Comparison of ENCODE assay signal across 15 cellular contexts in the genomic region with DNA sequence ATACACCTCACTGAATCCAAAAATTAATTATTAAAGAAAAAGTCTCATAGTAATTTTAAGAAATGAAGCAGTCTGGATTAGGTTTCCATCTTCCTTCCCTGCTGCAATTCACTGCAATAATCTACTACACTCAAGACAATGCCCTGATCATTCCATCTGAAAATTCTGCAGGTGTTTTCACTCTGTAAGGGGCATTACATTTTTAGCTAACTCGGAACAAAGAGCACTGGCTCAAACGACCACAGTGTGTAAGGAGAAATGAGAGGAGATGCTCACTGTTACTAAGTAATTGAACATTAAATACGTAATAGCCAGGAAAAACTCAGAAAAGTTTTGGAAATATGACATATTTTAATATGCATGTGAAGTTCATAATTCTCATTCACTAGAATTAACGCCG. TPM values are rescaled to one million over a fixed set of nuclear protein-coding genes. Genes with fewer than 3 reads are reported as not detected.
A peak's percentile ranks its signal among the peaks of the same experiment; 100 is the strongest.
DNase-seq lines count a peak whose midpoint lies in the region; ATAC-seq and TF ChIP-seq lines count a peak whose summit lies in the region.
"Had no signal": no experiment of that assay in that cellular context is flagged by ENCODE, and none has a peak within 500 bp of the region (broad histone marks: within the 10 kb centered on the region; RNA-seq: fewer than 3 reads in every experiment).

No MANE protein-coding gene starts in this region.

- H3K4me1 ChIP-seq in CD8-positive, alpha-beta memory T cell (ENCODE audit: insufficient read depth, low read length): no peaks in the 10 kb centered on the region
- peaks cover 67% of the 10 kb centered on the region for H3K4me1 ChIP-seq in GM23338 (ENCODE audit: insufficient read depth)

- peaks cover 8% of the 10 kb centered on the region; the same call in 1 of the 2 replicates for H4K20me1 ChIP-seq in GM23338 (replicated peaks; ENCODE audit: insufficient read depth)

- peak overlapping the region in 1 of 8 donors; percentile 16 for H3K27ac Mint-ChIP-seq in CD8-positive, alpha-beta memory T cell
- no peak overlapping the region for H3K27ac Mint-ChIP-seq in GM23338
- H3K27ac Mint-ChIP-seq in naive thymus-derived CD8-positive, alpha-beta T cell: no peak overlapping the region
- H3K27ac Mint-ChIP-seq: activated CD8-positive, alpha-beta T cell treated with anti-CD3 and anti-CD28 coated beads for 36 hours had no signal

- H3K36me3 Mint-ChIP-seq in CD8-positive, alpha-beta memory T cell: no peaks in the 10 kb centered on the region
- no peaks in the 10 kb centered on the region; the same call in 2 of the 3 replicates for H3K36me3 Mint-ChIP-seq in GM23338 (ENCODE audit: low read depth)
- no peaks in the 10 kb centered on the region for H3K36me3 Mint-ChIP-seq in naive thymus-derived CD8-positive, alpha-beta T cell

- peaks cover 12% of the 10 kb centered on the region for H3K27me3 ChIP-seq in CD8-positive, alpha-beta memory T cell (ENCODE audit: insufficient read depth, low read length, poor library complexity, severe bottlenecking)
- H3K27me3 ChIP-seq in GM23338 (ENCODE audit: insufficient read depth): no peaks in the 10 kb centered on the region

- no peaks in the 10 kb centered on the region for H3K9me3 ChIP-seq in CD8-positive, alpha-beta memory T cell (ENCODE audit: low read length)
- H3K9me3 ChIP-seq: lower lobe of right lung had no signal

- no peak for TF ChIP-seq CTCF in GM23338 (conservative IDR thresholded peaks at IDR 0.05; ENCODE audit: low read depth in 2 of 2)
- no peak for TF ChIP-seq CTCF in astrocyte of the cerebellum (IDR thresholded peaks at IDR 0.05; ENCODE audit: low read depth, low read length, missing control alignments)

- POLR2A ChIA-PET in CD8-positive, alpha-beta memory T cell (lab: Charles Lee): no interaction called here
- POLR2A ChIA-PET in naive thymus-derived CD8-positive, alpha-beta T cell (lab: Charles Lee): no interaction called here

- peaks cover 18 to 73% of the 10 kb centered on the region in 2 donors for H3K27me3 Mint-ChIP-seq in CD8-positive, alpha-beta memory T cell
- peaks cover 9% of the 10 kb centered on the region for H3K27me3 Mint-ChIP-seq in GM23338 (ENCODE audit: insufficient read depth, low read depth, poor library complexity)
- peaks cover 36 to 68% (median 38%) of the 10 kb centered on the region in 5 donors for H3K27me3 Mint-ChIP-seq in naive thymus-derived CD8-positive, alpha-beta T cell

- H3K36me3 ChIP-seq in CD8-positive, alpha-beta memory T cell (ENCODE audit: insufficient read depth, low read length): no peaks in the 10 kb centered on the region
- H3K36me3 ChIP-seq in GM23338 (ENCODE audit: insufficient read depth): no peaks in the 10 kb centered on the region
- H3K36me3 ChIP-seq: lower lobe of right lung had no signal

- H2AFZ ChIP-seq in GM23338: no peak overlapping the region

- peaks cover 13 to 20% (median 19%) of the 10 kb centered on the region in 3 donors for H3K4me1 Mint-ChIP-seq in CD8-positive, alpha-beta memory T cell
- peaks cover 63% of the 10 kb centered on the region for H3K4me1 Mint-ChIP-seq in GM23338
- H3K4me1 Mint-ChIP-seq in naive thymus-derived CD8-positive, alpha-beta T cell: peaks cover 7 to 21% (median 14%) of the 10 kb centered on the region in 4 donors

- no peak overlapping the region for H3K27ac ChIP-seq in CD8-positive, alpha-beta memory T cell (ENCODE audit: low read depth, low read length)
- no peak overlapping the region for H3K27ac ChIP-seq in GM23338 (ENCODE audit: low read depth)
- H3K27ac ChIP-seq: lower lobe of right lung had no signal

- H3K4me2 ChIP-seq in GM23338: peak overlapping the region; percentile 96

- no peaks in the 10 kb centered on the region; the same call in 1 of the 2 replicates for H3F3A ChIP-seq in GM23338 (replicated peaks; ENCODE audit: low read depth)

- in situ Hi-C loops in astrocyte of the cerebellum (cut with HindIII; ENCODE audit: low sequenced_read_pairs): no loop called here

- ATAC-seq in GM23338 (no peak), HG03354 (IDR thresholded peaks at IDR 0.05; ENCODE audit: poor library complexity, severe bottlenecking, unreplicated experiment) (no peak), HG03135 (IDR thresholded peaks at IDR 0.05; ENCODE audit: unreplicated experiment) (no peak)
- ATAC-seq in naive thymus-derived CD8-positive, alpha-beta T cell: no peak
- ATAC-seq: activated CD8-positive, alpha-beta T cell treated with anti-CD3 and anti-CD28 coated beads for 36 hours; lower lobe of right lung had no signal

- CTCF ChIA-PET in CD8-positive, alpha-beta memory T cell (lab: Charles Lee): no interaction called here

- H3K4me3 Mint-ChIP-seq in CD8-positive, alpha-beta memory T cell: peak overlapping the region in 6 of 7 donors; percentile 23 to 92 (median 79)
- peak overlapping the region; percentile 94 for H3K4me3 Mint-ChIP-seq in GM23338
- H3K4me3 Mint-ChIP-seq in naive thymus-derived CD8-positive, alpha-beta T cell: peak overlapping the region in 6 of 10 donors; percentile 12 to 95 (median 90)

- peaks cover 0 to 5% (median 0%) of the 10 kb centered on the region in 5 donors for H3K9me3 Mint-ChIP-seq in CD8-positive, alpha-beta memory T cell
- H3K9me3 Mint-ChIP-seq in GM23338: no peaks in the 10 kb centered on the region; the same call in 1 of the 3 replicates
- H3K9me3 Mint-ChIP-seq in naive thymus-derived CD8-positive, alpha-beta T cell: no peaks in the 10 kb centered on the region
- H3K9me3 Mint-ChIP-seq: activated CD8-positive, alpha-beta T cell treated with anti-CD3 and anti-CD28 coated beads for 36 hours had no signal

- DNase-seq in CD8-positive, alpha-beta memory T cell: no peak
- DNase-seq in GM23338 (ENCODE audit: low spot score) (no peak), astrocyte of the cerebellum (ENCODE audit: low read depth) (no peak), nucleus accumbens (lab: John Stamatoyannopoulos, UW) (no peak)
- DNase-seq in naive thymus-derived CD8-positive, alpha-beta T cell: no peak
- DNase-seq in activated CD8-positive, alpha-beta memory T cell treated with anti-CD3 and anti-CD28 coated beads, Interleukin-2, amount 50 U/mL, for 4 hours: no peak
- DNase-seq: activated CD8-positive, alpha-beta T cell treated with anti-CD3 and anti-CD28 coated beads for 36 hours; activated naive CD4-positive, alpha-beta T cell treated with anti-CD3 and anti-CD28 coated beads, Interleukin-2, amount 50 U/mL, for 16 hours; COR-L47; dermis blood vessel endothelial cell; lower lobe of right lung; NCI-H2081; stimulated activated CD4-positive, alpha-beta T cell treated with anti-CD3 and anti-CD28 coated beads, Interleukin-4, amount 100 ng/mL, for 4 hours had no signal

- peaks cover 61% of the 10 kb centered on the region for H3K79me2 ChIP-seq in GM23338 (replicated peaks; ENCODE audit: insufficient read depth)

- H3K9me2 ChIP-seq in GM23338 (ENCODE audit: insufficient read depth): no peaks in the 10 kb centered on the region; the same call in 1 of the 2 replicates

- H3K4me3 ChIP-seq in CD8-positive, alpha-beta memory T cell (ENCODE audit: low read length): no peak overlapping the region
- H3K4me3 ChIP-seq in GM23338 (peak overlapping the region; percentile 87), astrocyte of the cerebellum (ENCODE audit: low read depth, low read length) (peak overlapping the region; percentile 66)

TF ChIP-seq in GM23338, 12 proteins besides CTCF, POLR2A, EP300 and RAD21:
- TF ChIP-seq STAT1 (IDR thresholded peaks at IDR 0.05; ENCODE audit: unreplicated experiment) (no peak), JUNB (IDR thresholded peaks at IDR 0.05; ENCODE audit: unreplicated experiment) (no peak), POLR2AphosphoS5 (IDR thresholded peaks at IDR 0.05; ENCODE audit: low read depth) (no peak)
- TF ChIP-seq, protein P1, sequence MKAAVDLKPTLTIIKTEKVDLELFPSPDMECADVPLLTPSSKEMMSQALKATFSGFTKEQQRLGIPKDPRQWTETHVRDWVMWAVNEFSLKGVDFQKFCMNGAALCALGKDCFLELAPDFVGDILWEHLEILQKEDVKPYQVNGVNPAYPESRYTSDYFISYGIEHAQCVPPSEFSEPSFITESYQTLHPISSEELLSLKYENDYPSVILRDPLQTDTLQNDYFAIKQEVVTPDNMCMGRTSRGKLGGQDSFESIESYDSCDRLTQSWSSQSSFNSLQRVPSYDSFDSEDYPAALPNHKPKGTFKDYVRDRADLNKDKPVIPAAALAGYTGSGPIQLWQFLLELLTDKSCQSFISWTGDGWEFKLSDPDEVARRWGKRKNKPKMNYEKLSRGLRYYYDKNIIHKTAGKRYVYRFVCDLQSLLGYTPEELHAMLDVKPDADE (IDR thresholded peaks at IDR 0.05): no peak

RNA-seq across cellular contexts. Expression of a gene that starts 1.3 kb away (rescaled TPM):
- 1 to 10 TPM; 3.4 to 5.1 TPM for total RNA-seq in CD8-positive, alpha-beta memory T cell
- polyA plus RNA-seq in CD8-positive, alpha-beta memory T cell: 0.18 TPM
- total RNA-seq in GM23338 (2014; rRNA removed; shearing (Covaris generic)): 33.8 and 40.4 TPM in 2 replicates
- polyA plus RNA-seq in GM23338 (2016; fragmentation: Nextera tagmentation; extraction: Ambion mirVana): 14.8 and 15.9 TPM in 2 replicates
- total RNA-seq in naive thymus-derived CD8-positive, alpha-beta T cell: under 1 TPM in 1 of 2 experiments, not detected in 1; 0.47 TPM
- polyA plus RNA-seq in naive thymus-derived CD8-positive, alpha-beta T cell: under 1 TPM in 2 of 3 donors, not detected in 1; 0.17 to 0.20 TPM
